Comparison of ENCODE assay signal across 21 cellular contexts in genomic region chr4:82696117-82696516, GRCh38.
DNase-seq lines count a peak whose midpoint lies in the region; ATAC-seq, FAIRE-seq and TF ChIP-seq lines count a peak whose summit lies in the region.
"Had no signal": no experiment of that assay in that cellular context is flagged by ENCODE, and none has a peak within 500 bp of the region (broad histone marks: within the 10 kb centered on the region; RNA-seq: fewer than 3 reads in every experiment).

No MANE protein-coding gene starts in this region.

- intact Hi-C loops in adrenal gland (cut with DNase I) (no loop called here), dorsolateral prefrontal cortex (cut with DNase I) (no loop called here), right lobe of liver (cut with DNase I) (no loop called here)
- intact Hi-C loops in CD8-positive, alpha-beta T cell (cut with DNase I, micrococcal nuclease) = no loop called here

- no peaks in the 10 kb centered on the region for H3K9me3 Mint-ChIP-seq in CD8-positive, alpha-beta T cell
- H3K9me3 Mint-ChIP-seq: CD8-positive, alpha-beta memory T cell; HFFc6 had no signal

- no peaks in the 10 kb centered on the region for H3K4me1 Mint-ChIP-seq in CD8-positive, alpha-beta T cell (ENCODE audit: low read depth)
- H3K4me1 Mint-ChIP-seq: CD8-positive, alpha-beta memory T cell had no signal

- H3K27ac ChIP-seq in adrenal gland = peak overlapping the region in 4 of 5 donors; percentile 3 to 53 (median 28)
- H3K27ac ChIP-seq in dorsolateral prefrontal cortex = peak overlapping the region in 35 of 59 donors; percentile 2 to 73 (median 32)
- H3K27ac ChIP-seq in small intestine (ENCODE audit: low read depth in 1 of 2, low read length in 1 of 2) = no peak overlapping the region
- no peak overlapping the region for H3K27ac ChIP-seq in right lobe of liver
- H3K27ac ChIP-seq in CD8-positive, alpha-beta T cell (ENCODE audit: low read depth, low read length) = no peak overlapping the region

- H3K36me3 ChIP-seq in adrenal gland (replicated peaks in 1 of 2) (no peaks in the 10 kb centered on the region), small intestine (ENCODE audit: control insufficient read depth in 2 of 2, insufficient read depth in 2 of 2, low read length in 2 of 2) (no peaks in the 10 kb centered on the region), right lobe of liver (no peaks in the 10 kb centered on the region)
- H3K36me3 ChIP-seq in CD8-positive, alpha-beta T cell (ENCODE audit: insufficient read depth, low read length) = no peaks in the 10 kb centered on the region
- H3K36me3 ChIP-seq: HAP-1 had no signal

- no peaks in the 10 kb centered on the region for H3K36me3 Mint-ChIP-seq in CD8-positive, alpha-beta T cell

- no peak for ATAC-seq in GM21723 (IDR thresholded peaks at IDR 0.05; ENCODE audit: unreplicated experiment)
- no peak for ATAC-seq in right lobe of liver
- ATAC-seq in CD8-positive, alpha-beta T cell = no peak
- ATAC-seq: GM12878 had no signal

- H3K4me3 Mint-ChIP-seq in CD8-positive, alpha-beta T cell = no peak overlapping the region
- H3K4me3 Mint-ChIP-seq: CD8-positive, alpha-beta memory T cell; HFFc6 had no signal

- CTCF ChIA-PET in CD8-positive, alpha-beta T cell (lab: Charles Lee) = interaction anchor here (1.1 kb wide), 1 partner anchor 12 kb away, joined by 3 read pairs; no protein-coding TSS in a partner anchor

- FAIRE-seq in small intestine (lab: Jason Lieb, UNC) = peak; percentile 26
- FAIRE-seq: D721Med, GM12878, GM19239, H54 had no signal

- no peak overlapping the region for H3K27ac Mint-ChIP-seq in CD8-positive, alpha-beta T cell
- H3K27ac Mint-ChIP-seq: HFFc6 had no signal

- DNase-seq in adrenal gland = peak in 2 of 7 donors; percentile 72 to 73
- no peak for DNase-seq in dorsolateral prefrontal cortex
- DNase-seq in mucosa of gallbladder (ENCODE audit: low spot score) = peak; percentile 51
- DNase-seq in small intestine = peak; percentile 89
- DNase-seq in effector CD4-positive, alpha-beta T cell = no peak
- DNase-seq in right lobe of liver = no peak
- no peak for DNase-seq in CD8-positive, alpha-beta T cell
- DNase-seq: C1 segment of cervical spinal cord; CD8-positive, alpha-beta memory T cell; DMS 273 treated with DMSO at 0.1 percent for 48 hours; DMS79; EL; GDM1; GOT3; HFFc6 had no signal

- no peaks in the 10 kb centered on the region for H3K27me3 ChIP-seq in adrenal gland
- no peaks in the 10 kb centered on the region for H3K27me3 ChIP-seq in dorsolateral prefrontal cortex
- no peaks in the 10 kb centered on the region for H3K27me3 ChIP-seq in small intestine (ENCODE audit: control insufficient read depth in 2 of 2, insufficient read depth in 2 of 2, low read length in 2 of 2)
- no peaks in the 10 kb centered on the region for H3K27me3 ChIP-seq in right lobe of liver
- H3K27me3 ChIP-seq in CD8-positive, alpha-beta T cell (ENCODE audit: insufficient read depth, low read length) = no peaks in the 10 kb centered on the region

- TF ChIP-seq POLR2A in adrenal gland (IDR thresholded peaks at IDR 0.05) = no peak
- no peak for TF ChIP-seq POLR2A in right lobe of liver (IDR thresholded peaks at IDR 0.05)

- no peaks in the 10 kb centered on the region for H3K9me3 ChIP-seq in adrenal gland (replicated peaks in 1 of 3)
- no peaks in the 10 kb centered on the region for H3K9me3 ChIP-seq in small intestine (ENCODE audit: control insufficient read depth, low read depth)
- H3K9me3 ChIP-seq in right lobe of liver = no peaks in the 10 kb centered on the region
- no peaks in the 10 kb centered on the region for H3K9me3 ChIP-seq in CD8-positive, alpha-beta T cell (ENCODE audit: low read length)
- H3K9me3 ChIP-seq: HAP-1 had no signal

- TF ChIP-seq CTCF in adrenal gland (IDR thresholded peaks at IDR 0.05) (no peak), dorsolateral prefrontal cortex (IDR thresholded peaks at IDR 0.05 in 54 of 56, conservative IDR thresholded peaks at IDR 0.05 in 2 of 56; ENCODE audit: low read depth in 1 of 56, partially characterized antibody in 56 of 56) (no peak), right lobe of liver (IDR thresholded peaks at IDR 0.05) (no peak)
- no peak for TF ChIP-seq CTCF in CD8-positive, alpha-beta T cell (IDR thresholded peaks at IDR 0.05)

- peaks cover 0 to 4% of the 10 kb centered on the region in 2 donors for H3K4me1 ChIP-seq in adrenal gland (replicated peaks in 1 of 2)
- peaks cover 0 to 4% of the 10 kb centered on the region in 2 donors for H3K4me1 ChIP-seq in small intestine (ENCODE audit: control insufficient read depth in 2 of 2, insufficient read depth in 1 of 2, low read depth in 1 of 2, low read length in 1 of 2)
- H3K4me1 ChIP-seq in right lobe of liver = no peaks in the 10 kb centered on the region
- no peaks in the 10 kb centered on the region for H3K4me1 ChIP-seq in CD8-positive, alpha-beta T cell (ENCODE audit: insufficient read depth, low read length)
- H3K4me1 ChIP-seq: HAP-1 had no signal

- H3K4me3 ChIP-seq in adrenal gland (no peak overlapping the region), dorsolateral prefrontal cortex (no peak overlapping the region), small intestine (ENCODE audit: low read depth in 1 of 2, low read length in 2 of 2) (no peak overlapping the region), right lobe of liver (no peak overlapping the region)
- H3K4me3 ChIP-seq in CD8-positive, alpha-beta T cell (ENCODE audit: low read depth, low read length) = no peak overlapping the region
- H3K4me3 ChIP-seq: GM12878, HAP-1 had no signal

- H3K27me3 Mint-ChIP-seq in CD8-positive, alpha-beta T cell (ENCODE audit: low read depth) = peaks cover 2% of the 10 kb centered on the region

- WGBS in adrenal gland, 4 donors = 35 to 46% (median 46%) methylated on average over 5 of the region's 5 CpGs
- WGBS in small intestine, 3 donors = 13 to 61% (median 34%) methylated on average over 5 of the region's 5 CpGs
- 43% methylated on average over 5 of the region's 5 CpGs for WGBS in right lobe of liver (ENCODE audit: insufficient coverage, low coverage, low lambda C conversion rate, missing lambda C conversion rate)

- POLR2A ChIA-PET in CD8-positive, alpha-beta T cell (lab: Charles Lee) = no interaction called here

Comparison
In these comparisons a context has a peak if more than half of its experiments do, and no peak if none do; other contexts are left out.
1. DNase-seq: peak in mucosa of gallbladder (single experiment) and small intestine (single experiment); none in dorsolateral prefrontal cortex (0 of 10), effector CD4-positive, alpha-beta T cell (single experiment), right lobe of liver (0 of 3) and CD8-positive, alpha-beta T cell (0 of 7).
2. H3K27ac ChIP-seq: peak in adrenal gland (4 of 5) and dorsolateral prefrontal cortex (35 of 59); none in small intestine (0 of 2), right lobe of liver (0 of 3) and CD8-positive, alpha-beta T cell (single experiment).